Comparison of ENCODE assay signal across 9 cellular contexts in the genomic region with DNA sequence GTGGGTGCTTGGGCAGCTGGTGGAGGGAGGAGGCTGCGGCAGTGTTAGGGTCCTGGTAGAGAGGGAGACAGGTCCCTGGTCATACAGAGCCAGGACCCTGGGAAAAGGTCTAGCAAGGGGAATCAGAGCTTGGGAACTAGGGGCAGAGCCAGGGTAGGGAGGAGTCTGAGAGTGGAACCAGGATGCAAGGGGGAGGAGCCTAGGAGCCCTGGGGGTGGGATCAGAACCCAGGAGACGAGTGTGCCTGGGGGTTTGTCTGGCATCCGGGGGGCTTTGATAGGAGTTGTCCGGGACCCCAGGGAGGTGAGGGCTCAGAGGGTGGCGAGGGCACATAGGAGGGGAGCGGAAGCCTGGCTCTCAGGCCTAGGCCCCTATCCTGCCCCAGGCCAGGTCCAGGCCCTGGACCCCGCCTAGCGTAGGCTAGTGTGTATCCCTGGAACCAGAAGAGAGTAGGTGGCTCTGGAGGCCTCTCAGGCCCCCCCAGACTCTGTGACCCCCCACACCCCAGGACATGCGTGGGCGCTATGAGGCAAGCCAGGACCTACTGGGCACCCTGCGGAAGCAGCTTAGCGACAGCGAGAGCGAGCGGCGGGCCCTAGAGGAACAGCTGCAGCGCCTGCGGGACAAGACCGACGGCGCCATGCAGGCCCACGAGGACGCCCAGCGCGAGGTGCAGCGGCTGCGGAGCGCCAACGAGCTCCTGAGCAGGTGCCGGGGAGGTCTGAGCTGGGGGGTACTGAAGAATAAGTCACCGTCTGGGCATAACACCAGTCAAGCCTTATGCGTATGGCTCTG. TPM values are rescaled to one million over a fixed set of nuclear protein-coding genes. Genes with fewer than 3 reads are reported as not detected.
A peak's percentile ranks its signal among the peaks of the same experiment; 100 is the strongest.
DNase-seq lines count a peak whose midpoint lies in the region; ATAC-seq, FAIRE-seq and TF ChIP-seq lines count a peak whose summit lies in the region.
"Not testable (repeated sequence)": the region's sequence is repeated elsewhere in the genome, so short reads cannot be mapped to it uniquely, and the experiment has no call there.
"Had no signal": no experiment of that assay in that cellular context is flagged by ENCODE, and none has a peak within 500 bp of the region (broad histone marks: within the 10 kb centered on the region; RNA-seq: fewer than 3 reads in every experiment).

No MANE protein-coding gene starts in this region.

- peaks cover 10% of the 10 kb centered on the region for H4K20me1 ChIP-seq in GM23338 (replicated peaks; ENCODE audit: insufficient read depth)
- H4K20me1 ChIP-seq in astrocyte (ENCODE audit: insufficient read depth, low read length) = not testable (repeated sequence)

- peak overlapping the region; percentile 51 for H3K9ac ChIP-seq in NT2/D1 (ENCODE audit: insufficient read length, low read depth)
- H3K9ac ChIP-seq in astrocyte (ENCODE audit: low read length) = not testable (repeated sequence)

- CTCF ChIA-PET in naive thymus-derived CD4-positive, alpha-beta T cell (lab: Charles Lee) = not testable (repeated sequence)

- DNase-seq in GM23338 (ENCODE audit: low spot score) = peak; percentile 78
- not testable (repeated sequence) for DNase-seq in NT2/D1 (ENCODE audit: low read depth, low spot score); astrocyte (ENCODE audit: low read depth); naive thymus-derived CD4-positive, alpha-beta T cell; progenitor cell of endocrine pancreas (ENCODE audit: low spot score, unreplicated experiment)
- peak in 1 of 3 donors; percentile 30 for DNase-seq in right cardiac atrium

- H3K27me3 ChIP-seq in GM23338 (ENCODE audit: insufficient read depth); NT2/D1 (ENCODE audit: insufficient read depth, insufficient read length); astrocyte (ENCODE audit: insufficient read depth, low read length); right cardiac atrium (ENCODE audit: control insufficient read depth, insufficient read depth); naive thymus-derived CD4-positive, alpha-beta T cell (ENCODE audit: control insufficient read depth in 2 of 2, insufficient read depth in 2 of 2, low read length in 2 of 2): not testable (repeated sequence)

- peak overlapping the region; percentile 84; the same call in 1 of the 2 replicates for H3K27ac ChIP-seq in GM23338 (ENCODE audit: low read depth)
- H3K27ac ChIP-seq in astrocyte (ENCODE audit: low read depth, low read length); right cardiac atrium (ENCODE audit: low read length); naive thymus-derived CD4-positive, alpha-beta T cell (ENCODE audit: low read depth, low read length): not testable (repeated sequence)

- peaks cover 81% of the 10 kb centered on the region for H3K36me3 Mint-ChIP-seq in GM23338 (ENCODE audit: low read depth)
- H3K36me3 Mint-ChIP-seq in astrocyte (ENCODE audit: low read depth, unreplicated experiment); progenitor cell of endocrine pancreas (ENCODE audit: insufficient read depth): not testable (repeated sequence)
- peaks cover 0 to 30% (median 11%) of the 10 kb centered on the region in 5 donors for H3K36me3 Mint-ChIP-seq in naive thymus-derived CD4-positive, alpha-beta T cell

- peaks cover 54% of the 10 kb centered on the region for H3K36me3 ChIP-seq in GM23338 (ENCODE audit: insufficient read depth)
- H3K36me3 ChIP-seq in NT2/D1 (ENCODE audit: insufficient read depth, insufficient read length, low read length) = peaks cover 29% of the 10 kb centered on the region
- H3K36me3 ChIP-seq in astrocyte (ENCODE audit: insufficient read depth, low read length) = not testable (repeated sequence)
- peaks cover 0 to 56% (median 0%) of the 10 kb centered on the region in 3 experiments for H3K36me3 ChIP-seq in naive thymus-derived CD4-positive, alpha-beta T cell (ENCODE audit: control insufficient read depth in 2 of 3, insufficient read depth in 3 of 3, low read length in 3 of 3)

- POLR2A ChIA-PET in naive thymus-derived CD4-positive, alpha-beta T cell (lab: Charles Lee) = not testable (repeated sequence)

- peaks cover 20% of the 10 kb centered on the region for H3K4me1 Mint-ChIP-seq in GM23338
- not testable (repeated sequence) for H3K4me1 Mint-ChIP-seq in astrocyte (ENCODE audit: low read depth, unreplicated experiment); naive thymus-derived CD4-positive, alpha-beta T cell; progenitor cell of endocrine pancreas (ENCODE audit: low read depth)

- H3K9me2 ChIP-seq in GM23338 (ENCODE audit: insufficient read depth) = not testable (repeated sequence)

- peaks cover 17% of the 10 kb centered on the region for H3K27me3 Mint-ChIP-seq in GM23338 (ENCODE audit: insufficient read depth, low read depth, poor library complexity)
- not testable (repeated sequence) for H3K27me3 Mint-ChIP-seq in astrocyte (ENCODE audit: low read depth, unreplicated experiment); naive thymus-derived CD4-positive, alpha-beta T cell; progenitor cell of endocrine pancreas

- intact Hi-C loops in right cardiac atrium (cut with DNase I); naive thymus-derived CD4-positive, alpha-beta T cell (cut with micrococcal nuclease): not testable (repeated sequence)

- peak overlapping the region; percentile 66 for H3K4me3 Mint-ChIP-seq in GM23338
- H3K4me3 Mint-ChIP-seq in astrocyte (ENCODE audit: unreplicated experiment) = peak overlapping the region; percentile 50
- H3K4me3 Mint-ChIP-seq in naive thymus-derived CD4-positive, alpha-beta T cell = not testable (repeated sequence)
- peak overlapping the region; percentile 26 for H3K4me3 Mint-ChIP-seq in progenitor cell of endocrine pancreas (ENCODE audit: low read depth)

- ATAC-seq in GM23338 = peak; percentile 89
- peak; percentile 15 for ATAC-seq in esophagus mucosa
- ATAC-seq in right cardiac atrium = peak; percentile 35 to 40
- peak; percentile 29 for ATAC-seq in naive thymus-derived CD4-positive, alpha-beta T cell

- H2AFZ ChIP-seq in GM23338; astrocyte (ENCODE audit: low read depth, low read length): not testable (repeated sequence)

- H3K9me3 Mint-ChIP-seq in GM23338; astrocyte (ENCODE audit: unreplicated experiment); naive thymus-derived CD4-positive, alpha-beta T cell; progenitor cell of endocrine pancreas (ENCODE audit: low read depth): not testable (repeated sequence)

- not testable (repeated sequence) for TF ChIP-seq CTCF in GM23338 (conservative IDR thresholded peaks at IDR 0.05; ENCODE audit: low read depth in 2 of 2); astrocyte (IDR thresholded peaks at IDR 0.05; ENCODE audit: insufficient read depth, low read depth, low read length); progenitor cell of endocrine pancreas (IDR thresholded peaks at IDR 0.05; ENCODE audit: unreplicated experiment)

- WGBS in right cardiac atrium = 94% methylated on average over 32 of the region's 32 CpGs

- peaks cover 40% of the 10 kb centered on the region for H3F3A ChIP-seq in GM23338 (replicated peaks; ENCODE audit: low read depth)

- H3K27ac Mint-ChIP-seq in GM23338 = peak overlapping the region; percentile 91
- H3K27ac Mint-ChIP-seq in astrocyte (ENCODE audit: unreplicated experiment) = peak overlapping the region; percentile 72
- not testable (repeated sequence) for H3K27ac Mint-ChIP-seq in naive thymus-derived CD4-positive, alpha-beta T cell
- peak overlapping the region; percentile 29 for H3K27ac Mint-ChIP-seq in progenitor cell of endocrine pancreas

- H3K4me3 ChIP-seq in GM23338 = peak overlapping the region; percentile 39; the same call in 1 of the 2 replicates
- not testable (repeated sequence) for H3K4me3 ChIP-seq in NT2/D1 (ENCODE audit: insufficient read length, low read depth); astrocyte (ENCODE audit: insufficient read depth, low read depth, low read length); right cardiac atrium (ENCODE audit: low read length); naive thymus-derived CD4-positive, alpha-beta T cell (ENCODE audit: low read length)

- H3K79me2 ChIP-seq in GM23338 (replicated peaks; ENCODE audit: insufficient read depth); astrocyte (ENCODE audit: insufficient read depth, low read length): not testable (repeated sequence)

- FAIRE-seq in astrocyte (lab: Jason Lieb, UNC) = not testable (repeated sequence)

- H3K4me2 ChIP-seq in GM23338 = peak overlapping the region; percentile 76; the same call in 1 of the 2 replicates
- not testable (repeated sequence) for H3K4me2 ChIP-seq in astrocyte (ENCODE audit: low read length)

- not testable (repeated sequence) for H3K9me3 ChIP-seq in NT2/D1 (ENCODE audit: insufficient read depth, low read length); astrocyte (ENCODE audit: insufficient read depth, low read depth, low read length); right cardiac atrium (ENCODE audit: control insufficient read depth, low read length); naive thymus-derived CD4-positive, alpha-beta T cell (ENCODE audit: control insufficient read depth in 2 of 3, low read length in 3 of 3)

- not testable (repeated sequence) for H3K4me1 ChIP-seq in GM23338 (ENCODE audit: insufficient read depth); NT2/D1 (ENCODE audit: insufficient read depth, insufficient read length); astrocyte (ENCODE audit: insufficient read depth, low read length); right cardiac atrium (ENCODE audit: control insufficient read depth, insufficient read depth, low read length); naive thymus-derived CD4-positive, alpha-beta T cell (ENCODE audit: control insufficient read depth in 2 of 2, insufficient read depth in 2 of 2, low read length in 2 of 2)

RNA-seq across cellular contexts. Expression of a gene that starts 17.9 kb away (rescaled TPM):
- 74.6 and 106 TPM in 2 replicates for total RNA-seq in GM23338 (2014; rRNA removed; shearing (Covaris generic))
- polyA plus RNA-seq in GM23338 (2016; fragmentation: Nextera tagmentation; extraction: Ambion mirVana) (13.0 and 15.1 TPM in 2 replicates), right cardiac atrium (14.6 TPM)
- total RNA-seq in astrocyte (12.1 and 15.9 TPM in 2 replicates), esophagus mucosa (15.3 TPM), right cardiac atrium (10 to 100 TPM in 3 of 4 donors, 1 to 10 TPM in 1; 6.7 to 11.9 (median 10.8) TPM), progenitor cell of endocrine pancreas (51.5 TPM in 2 replicates)
- total RNA-seq in naive thymus-derived CD4-positive, alpha-beta T cell = 10 to 100 TPM; 33.8 to 84.8 (median 62.7) TPM
- 1 to 10 TPM; 1.4 to 6.8 TPM for polyA plus RNA-seq in naive thymus-derived CD4-positive, alpha-beta T cell

RNA-seq across cellular contexts. Expression of a gene that starts 40.8 kb away (rescaled TPM):
- total RNA-seq in GM23338 (2014; rRNA removed; shearing (Covaris generic)) = 107 and 129 TPM in 2 replicates
- polyA plus RNA-seq in GM23338 (2016; fragmentation: Nextera tagmentation; extraction: Ambion mirVana) (255 TPM in 2 replicates), right cardiac atrium (3.2 TPM)
- total RNA-seq in astrocyte (121 and 132 TPM in 2 replicates), esophagus mucosa (5.3 TPM), right cardiac atrium (10 to 100 TPM in 1 of 4 donors, 1 to 10 TPM in 3; 5.9 to 11.6 (median 6.8) TPM), progenitor cell of endocrine pancreas (170 and 174 TPM in 2 replicates)
- total RNA-seq in naive thymus-derived CD4-positive, alpha-beta T cell = not detected
- polyA plus RNA-seq in naive thymus-derived CD4-positive, alpha-beta T cell = under 1 TPM in 1 of 2 donors, not detected in 1; 0.76 TPM
- polyA plus RNA-seq: CD14-positive monocyte had no signal

RNA-seq across cellular contexts. Expression of a gene that starts 43.8 kb away (rescaled TPM):
- under 0.01 TPM in 1 of 2 replicates, not detected in the other for total RNA-seq in GM23338 (2014; rRNA removed; shearing (Covaris generic))
- polyA plus RNA-seq in GM23338 (2016; fragmentation: Nextera tagmentation; extraction: Ambion mirVana) (not detected in 2 replicates), right cardiac atrium (not detected)
- total RNA-seq in astrocyte (1,356 and 1,553 TPM in 2 replicates), esophagus mucosa (6,387 TPM), right cardiac atrium (1,000 to 10,000 TPM; 3,675 to 8,578 (median 7,073) TPM), progenitor cell of endocrine pancreas (3,923 and 3,957 TPM in 2 replicates)
- 1,000 to 10,000 TPM; 2,341 to 4,458 (median 3,337) TPM for total RNA-seq in naive thymus-derived CD4-positive, alpha-beta T cell
- not detected for polyA plus RNA-seq in naive thymus-derived CD4-positive, alpha-beta T cell
- polyA plus RNA-seq: AG04450, CD14-positive monocyte had no signal

Comparison
In these comparisons a context has a peak if more than half of its experiments do, and no peak if none do; other contexts are left out.
1. ATAC-seq: peak in every context shown above with its lines; median percentile 89 in GM23338; 38 in right cardiac atrium; 29 in naive thymus-derived CD4-positive, alpha-beta T cell; 15 in esophagus mucosa.
2. RNA of a gene that starts 43.8 kb away (total RNA-seq): 3,675 to 8,578 TPM in right cardiac atrium, 6,387 TPM in esophagus mucosa (single experiment), 3,923 to 3,957 TPM in progenitor cell of endocrine pancreas, 2,341 to 4,458 TPM in naive thymus-derived CD4-positive, alpha-beta T cell and 1,356 to 1,553 TPM in astrocyte; under 0.01 TPM in GM23338; every median in the first group is over 1,000 times any median in the second.